ENCODE assay signal across 19 cellular contexts in the genomic region with DNA sequence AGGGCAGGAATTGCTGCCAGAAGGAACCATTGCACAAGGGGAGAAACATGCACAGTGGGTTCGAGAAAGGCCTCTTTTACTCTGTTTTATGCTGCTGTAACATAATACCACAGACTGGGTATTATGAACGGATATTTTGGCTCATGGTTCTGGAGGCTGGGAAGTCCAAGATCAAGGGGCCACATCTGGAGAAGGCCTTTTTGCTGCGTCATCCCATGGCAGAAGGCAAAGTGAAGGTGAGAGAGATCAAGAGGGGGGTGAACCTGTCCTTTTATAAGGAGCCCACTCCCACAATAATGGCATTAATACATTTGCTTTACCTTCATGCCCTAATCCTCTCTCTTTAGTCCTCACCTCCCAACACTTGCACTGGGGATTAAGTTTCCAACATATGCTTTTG.
"Had no signal": no experiment of that assay in that cellular context is flagged by ENCODE, and none has a peak within 500 bp of the region (broad histone marks: within the 10 kb centered on the region; RNA-seq: fewer than 3 reads in every experiment).

No MANE protein-coding gene starts in this region.

- FAIRE-seq: RCC 7860 had no signal

- H3K9me3 ChIP-seq: SJSA1 had no signal

- DNase-seq: KBM-7, MV-4-11, NCI-H1048, NCI-H1105, NCI-H1417, NCI-H1436 treated with DMSO at 0.1 percent for 48 hours, NCI-H1694, NCI-H187 treated with DMSO at 0.1 percent for 48 hours, NCI-H2029 treated with DMSO at 0.1 percent for 48 hours, NCI-H2171 treated with DMSO at 0.1 percent for 48 hours, NCI-H2227 treated with DMSO at 0.1 percent for 48 hours, NCI-H526, Right ventricle myocardium superior, RPMI8226, SIG-M5 had no signal

- H3K27ac ChIP-seq: SJSA1, SK-N-MC had no signal

- H3K4me1 ChIP-seq: SJSA1 had no signal

- H3K4me1 Mint-ChIP-seq: IgD-negative memory B cell had no signal

- H3K27ac Mint-ChIP-seq: IgD-negative memory B cell had no signal

- H3K4me3 Mint-ChIP-seq: IgD-negative memory B cell had no signal

- H3K4me3 ChIP-seq: SJSA1, SK-N-MC had no signal

- H3K27me3 ChIP-seq: SJSA1 had no signal

- H3K36me3 ChIP-seq: SJSA1 had no signal
